Comparison of ENCODE assay signal across 10 cellular contexts in the genomic region with DNA sequence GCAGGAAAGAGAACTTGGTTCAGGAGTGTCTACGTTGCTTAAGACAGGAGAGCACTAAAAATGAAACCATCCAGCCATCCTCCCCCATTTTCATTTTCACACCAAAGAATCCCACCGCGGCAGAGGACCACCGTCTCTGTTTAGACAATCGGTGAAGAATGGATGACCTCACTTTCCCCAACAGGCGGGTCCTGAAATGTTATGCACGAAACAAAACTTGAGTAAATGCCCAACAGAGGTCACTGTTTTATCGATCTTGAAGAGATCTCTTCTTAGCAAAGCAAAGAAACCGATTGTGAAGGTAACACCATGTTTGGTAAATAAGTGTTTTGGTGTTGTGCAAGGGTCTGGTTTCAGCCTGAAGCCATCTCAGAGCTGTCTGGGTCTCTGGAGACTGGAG. TPM values are rescaled to one million over a fixed set of nuclear protein-coding genes. Genes with fewer than 3 reads are reported as not detected.
DNase-seq lines count a peak whose midpoint lies in the region; ATAC-seq and TF ChIP-seq lines count a peak whose summit lies in the region.
"Had no signal": no experiment of that assay in that cellular context is flagged by ENCODE, and none has a peak within 500 bp of the region (broad histone marks: within the 10 kb centered on the region; RNA-seq: fewer than 3 reads in every experiment).

No MANE protein-coding gene starts in this region.

- DNase-seq in Calu3 (no peak), HCT116 (ENCODE audit: low read depth, low spot score) (peak; percentile 27), SK-MEL-5 (ENCODE audit: low read depth, low spot score) (peak; percentile 87), iPS-NIHi7 (ENCODE audit: extremely low spot score) (peak; percentile 34), NCI-H2107 treated with DMSO at 0.1 percent for 48 hours (lab: John Stamatoyannopoulos, UW; ENCODE audit: unreplicated experiment) (no peak), SKM-1 (lab: John Stamatoyannopoulos, UW; ENCODE audit: unreplicated experiment) (no peak)
- no peak for DNase-seq in stimulated activated naive CD4-positive, alpha-beta T cell treated with Interleukin-2 at 50 U/mL for 16 hours (lab: John Stamatoyannopoulos, UW)
- no peak for DNase-seq in CD8-positive, alpha-beta memory T cell

- H3K27ac Mint-ChIP-seq in Calu3 (ENCODE audit: unreplicated experiment) = peak overlapping the region; percentile 86
- no peak overlapping the region for H3K27ac Mint-ChIP-seq in CD8-positive, alpha-beta memory T cell

- H3K4me1 ChIP-seq in HCT116 (ENCODE audit: control insufficient read depth in 1 of 2, insufficient read depth in 2 of 2, low read length in 2 of 2) = peaks cover 0 to 12% of the 10 kb centered on the region in 2 experiments; a peak in 1 of 4 replicates
- peaks cover 14% of the 10 kb centered on the region for H3K4me1 ChIP-seq in CD8-positive, alpha-beta memory T cell (ENCODE audit: insufficient read depth, low read length)

- H3K4me1 Mint-ChIP-seq in Calu3 (ENCODE audit: low read depth, unreplicated experiment) = peaks cover 54% of the 10 kb centered on the region
- peaks cover 9 to 20% (median 18%) of the 10 kb centered on the region in 3 donors for H3K4me1 Mint-ChIP-seq in CD8-positive, alpha-beta memory T cell

- no peak overlapping the region for H3K4me3 ChIP-seq in HCT116 (replicated peaks in 1 of 2; ENCODE audit: low read depth in 1 of 2, low read length in 2 of 2)
- no peak overlapping the region for H3K4me3 ChIP-seq in CD8-positive, alpha-beta memory T cell (ENCODE audit: low read length)

- no peaks in the 10 kb centered on the region for H3K27me3 ChIP-seq in HCT116 (ENCODE audit: insufficient read depth, low read length)
- H3K27me3 ChIP-seq in CD8-positive, alpha-beta memory T cell (ENCODE audit: insufficient read depth, low read length, poor library complexity, severe bottlenecking) = no peaks in the 10 kb centered on the region

- H3K9me3 ChIP-seq in HCT116 (ENCODE audit: control insufficient read depth in 1 of 2, insufficient read depth in 1 of 2, low read depth in 1 of 2, low read length in 2 of 2) = no peaks in the 10 kb centered on the region
- no peaks in the 10 kb centered on the region for H3K9me3 ChIP-seq in CD8-positive, alpha-beta memory T cell (ENCODE audit: low read length)

- POLR2A ChIA-PET in HCT116 (lab: Charles Lee) = no interaction called here
- POLR2A ChIA-PET in CD8-positive, alpha-beta memory T cell (lab: Charles Lee) = no interaction called here

- no peaks in the 10 kb centered on the region for H3K79me2 ChIP-seq in HCT116 (ENCODE audit: insufficient read depth, low read length)

- peak; percentile 39 for ATAC-seq in HCT116

- intact Hi-C loops in Calu3 (cut with micrococcal nuclease; ENCODE audit: unreplicated experiment) (no loop called here), HCT116 (cut with micrococcal nuclease) (no loop called here)

- BruUV-seq in Calu3 (replicated peaks; lab: Mats Ljungman, UMichigan) (no TSS peak), HCT116 (replicated peaks; lab: Mats Ljungman, UMichigan) (no TSS peak)

- TF ChIP-seq CTCF in Calu3 (IDR thresholded peaks at IDR 0.05; ENCODE audit: unreplicated experiment) = no peak
- peak in 2 of 3 experiments; percentile 24 to 51; a peak in 3 of 6 replicates for TF ChIP-seq CTCF in HCT116 (IDR thresholded peaks at IDR 0.05 in 2 of 3, conservative IDR thresholded peaks at IDR 0.05 in 1 of 3; ENCODE audit: borderline replicate concordance in 1 of 3, insufficient read depth in 1 of 3, low read depth in 2 of 3, low read length in 2 of 3)

- peaks cover 27% of the 10 kb centered on the region for H3K36me3 Mint-ChIP-seq in Calu3 (ENCODE audit: insufficient read depth, unreplicated experiment)
- H3K36me3 Mint-ChIP-seq in CD8-positive, alpha-beta memory T cell = no peaks in the 10 kb centered on the region

- H3K9me3 Mint-ChIP-seq in Calu3 (ENCODE audit: low read depth, unreplicated experiment) = no peaks in the 10 kb centered on the region
- H3K9me3 Mint-ChIP-seq in CD8-positive, alpha-beta memory T cell = no peaks in the 10 kb centered on the region

- H3K9ac ChIP-seq in HCT116 (ENCODE audit: low read length) = no peak overlapping the region

- H2AFZ ChIP-seq in HCT116 (ENCODE audit: low read depth, low read length, poor library complexity, severe bottlenecking) = peak overlapping the region; percentile 67

- H3K27me3 Mint-ChIP-seq in Calu3 (ENCODE audit: unreplicated experiment) = no peaks in the 10 kb centered on the region
- H3K27me3 Mint-ChIP-seq in CD8-positive, alpha-beta memory T cell = peaks cover 15 to 44% of the 10 kb centered on the region in 2 donors

- no peak overlapping the region for H3K4me3 Mint-ChIP-seq in Calu3 (ENCODE audit: low read depth, unreplicated experiment)
- H3K4me3 Mint-ChIP-seq in CD8-positive, alpha-beta memory T cell = peak overlapping the region in 1 of 7 donors; percentile 8

- no peak for TF ChIP-seq POLR2A in HCT116 (IDR thresholded peaks at IDR 0.05; ENCODE audit: borderline replicate concordance, extremely low read depth, insufficient read depth, insufficient read length)

- peak; percentile 41; the same call in 1 of the 2 replicates for TF ChIP-seq RAD21 in HCT116 (IDR thresholded peaks at IDR 0.05; ENCODE audit: low read depth)

- no peaks in the 10 kb centered on the region for H4K20me1 ChIP-seq in HCT116 (ENCODE audit: insufficient read depth)

- CTCF ChIA-PET in Calu3 (lab: Charles Lee) = interaction anchor here (3.5 to 6.9 kb wide), 4 partner anchors 28 to 165 kb away, joined by 13 to 327 read pairs (median 52); no protein-coding TSS in a partner anchor
- CTCF ChIA-PET in HCT116 (lab: Charles Lee) = interaction anchor here (1.1 to 7.4 kb wide), 3 partner anchors 57 to 330 kb away, joined by 3 to 195 read pairs (median 9); no protein-coding TSS in a partner anchor
- CTCF ChIA-PET in CD8-positive, alpha-beta memory T cell (lab: Charles Lee) = interaction anchor here (0.8 to 2.5 kb wide), 2 partner anchors 12 to 165 kb away, joined by 3 to 14 read pairs; no protein-coding TSS in a partner anchor

- no peaks in the 10 kb centered on the region for H3K9me2 ChIP-seq in HCT116 (ENCODE audit: insufficient read depth)

- in situ Hi-C loops in SK-MEL-5 (cut with HindIII; ENCODE audit: low pct_unique_long_range_greater_than_20kb, low sequenced_read_pairs) = no loop called here

- no peak overlapping the region for H3K27ac ChIP-seq in HCT116 (ENCODE audit: low read depth, low read length)
- H3K27ac ChIP-seq in CD8-positive, alpha-beta memory T cell (ENCODE audit: low read depth, low read length) = no peak overlapping the region

- H3K4me2 ChIP-seq in HCT116 (ENCODE audit: low read length) = peak overlapping the region; percentile 3; the same call in 1 of the 2 replicates

- no peaks in the 10 kb centered on the region for H3K36me3 ChIP-seq in HCT116 (ENCODE audit: control insufficient read depth in 1 of 2, insufficient read depth in 2 of 2, low read length in 2 of 2)
- H3K36me3 ChIP-seq in CD8-positive, alpha-beta memory T cell (ENCODE audit: insufficient read depth, low read length) = no peaks in the 10 kb centered on the region

- RAD21 ChIA-PET in HCT116 (lab: Charles Lee; ENCODE audit: low non-redundant PET in 1 of 2, low total read pairs in 2 of 2, uncharacterized antibody in 2 of 2, unreplicated experiment in 2 of 2) = interaction anchor here (0.6 to 2.3 kb wide), 3 partner anchors 99 to 165 kb away, joined by 4 to 9 read pairs (median 6); no protein-coding TSS in a partner anchor

TF ChIP-seq in HCT116, 20 proteins besides CTCF, POLR2A, EP300 and RAD21 (continues in another document):
- TF ChIP-seq SIN3A (IDR thresholded peaks at IDR 0.05; ENCODE audit: low read depth) (no peak), JUND (IDR thresholded peaks at IDR 0.05) (no peak), EGR1 (IDR thresholded peaks at IDR 0.05; ENCODE audit: low read depth) (no peak), YY1 (IDR thresholded peaks at IDR 0.05; ENCODE audit: extremely low read depth, insufficient replicate concordance, low read depth, low read length) (no peak), ZNF274 (IDR thresholded peaks at IDR 0.05; ENCODE audit: low read depth, low read length) (no peak), EZH2 (IDR thresholded peaks at IDR 0.05) (no peak)
- TF ChIP-seq, protein P1, sequence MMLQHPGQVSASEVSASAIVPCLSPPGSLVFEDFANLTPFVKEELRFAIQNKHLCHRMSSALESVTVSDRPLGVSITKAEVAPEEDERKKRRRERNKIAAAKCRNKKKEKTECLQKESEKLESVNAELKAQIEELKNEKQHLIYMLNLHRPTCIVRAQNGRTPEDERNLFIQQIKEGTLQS (IDR thresholded peaks at IDR 0.05) = no peak
- TF ChIP-seq, protein P2, sequence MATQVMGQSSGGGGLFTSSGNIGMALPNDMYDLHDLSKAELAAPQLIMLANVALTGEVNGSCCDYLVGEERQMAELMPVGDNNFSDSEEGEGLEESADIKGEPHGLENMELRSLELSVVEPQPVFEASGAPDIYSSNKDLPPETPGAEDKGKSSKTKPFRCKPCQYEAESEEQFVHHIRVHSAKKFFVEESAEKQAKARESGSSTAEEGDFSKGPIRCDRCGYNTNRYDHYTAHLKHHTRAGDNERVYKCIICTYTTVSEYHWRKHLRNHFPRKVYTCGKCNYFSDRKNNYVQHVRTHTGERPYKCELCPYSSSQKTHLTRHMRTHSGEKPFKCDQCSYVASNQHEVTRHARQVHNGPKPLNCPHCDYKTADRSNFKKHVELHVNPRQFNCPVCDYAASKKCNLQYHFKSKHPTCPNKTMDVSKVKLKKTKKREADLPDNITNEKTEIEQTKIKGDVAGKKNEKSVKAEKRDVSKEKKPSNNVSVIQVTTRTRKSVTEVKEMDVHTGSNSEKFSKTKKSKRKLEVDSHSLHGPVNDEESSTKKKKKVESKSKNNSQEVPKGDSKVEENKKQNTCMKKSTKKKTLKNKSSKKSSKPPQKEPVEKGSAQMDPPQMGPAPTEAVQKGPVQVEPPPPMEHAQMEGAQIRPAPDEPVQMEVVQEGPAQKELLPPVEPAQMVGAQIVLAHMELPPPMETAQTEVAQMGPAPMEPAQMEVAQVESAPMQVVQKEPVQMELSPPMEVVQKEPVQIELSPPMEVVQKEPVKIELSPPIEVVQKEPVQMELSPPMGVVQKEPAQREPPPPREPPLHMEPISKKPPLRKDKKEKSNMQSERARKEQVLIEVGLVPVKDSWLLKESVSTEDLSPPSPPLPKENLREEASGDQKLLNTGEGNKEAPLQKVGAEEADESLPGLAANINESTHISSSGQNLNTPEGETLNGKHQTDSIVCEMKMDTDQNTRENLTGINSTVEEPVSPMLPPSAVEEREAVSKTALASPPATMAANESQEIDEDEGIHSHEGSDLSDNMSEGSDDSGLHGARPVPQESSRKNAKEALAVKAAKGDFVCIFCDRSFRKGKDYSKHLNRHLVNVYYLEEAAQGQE (IDR thresholded peaks at IDR 0.05; ENCODE audit: low read depth) = no peak
- TF ChIP-seq, protein P3, sequence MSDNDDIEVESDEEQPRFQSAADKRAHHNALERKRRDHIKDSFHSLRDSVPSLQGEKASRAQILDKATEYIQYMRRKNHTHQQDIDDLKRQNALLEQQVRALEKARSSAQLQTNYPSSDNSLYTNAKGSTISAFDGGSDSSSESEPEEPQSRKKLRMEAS (IDR thresholded peaks at IDR 0.05) = no peak

RNA-seq across cellular contexts. Expression of a gene that starts 1.4 kb away (rescaled TPM):
- total RNA-seq in Calu3 (2022) (20.7 and 25.5 TPM in 2 replicates), HCT116 (2021; ENCODE audit: unreplicated experiment) (not detected)
- not detected in 2 replicates for polyA plus RNA-seq in HCT116 (2012)
- 20.5 and 27.7 TPM in 2 replicates for total RNA-seq in SK-MEL-5 (2014; rRNA removed; shearing (Covaris generic))
- 26.6 and 33.5 TPM in 2 replicates for polyA plus RNA-seq in SK-MEL-5 (2015; cell fraction: cytosol; rRNA removed)
- polyA plus RNA-seq in SK-MEL-5 (2015; cell fraction: nucleus; rRNA removed) = 67.5 and 104 TPM in 2 replicates
- total RNA-seq in CD8-positive, alpha-beta memory T cell = 1 to 10 TPM in 1 of 2 experiments, under 1 TPM in 1; 0.72 to 1.7 TPM
- polyA plus RNA-seq in CD8-positive, alpha-beta memory T cell = not detected
- total RNA-seq: frontal cortex, skeletal muscle tissue had no signal

Comparison
In these comparisons a context has a peak if more than half of its experiments do, and no peak if none do; other contexts are left out.
1. DNase-seq: peak in HCT116 (single experiment), SK-MEL-5 (single experiment) and iPS-NIHi7 (single experiment); none in Calu3 (single experiment), stimulated activated naive CD4-positive, alpha-beta T cell treated with Interleukin-2 at 50 U/mL for 16 hours (single experiment), CD8-positive, alpha-beta memory T cell (0 of 5), NCI-H2107 treated with DMSO at 0.1 percent for 48 hours (single experiment) and SKM-1 (single experiment).